Comparison of ENCODE assay signal across 1 cellular context in the genomic region with DNA sequence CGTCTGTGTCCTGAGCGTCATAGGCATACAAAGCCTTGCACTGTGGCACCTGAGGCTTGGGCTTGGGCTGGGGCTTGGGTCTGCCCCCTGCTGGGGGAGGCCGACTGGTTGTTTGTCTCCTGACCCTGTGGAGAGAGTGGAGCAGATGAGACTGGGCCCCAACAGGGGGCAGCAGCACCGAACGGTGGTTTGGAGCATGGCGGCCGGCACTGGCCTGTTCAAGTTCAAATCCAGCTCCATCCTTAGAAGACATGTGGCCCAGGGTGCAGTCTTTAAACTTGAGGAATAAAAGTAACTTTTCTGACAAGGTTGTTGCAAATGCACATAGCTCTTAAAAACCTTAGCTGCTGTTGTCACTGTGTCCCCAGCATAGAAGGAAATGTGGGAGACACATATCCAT.
TF ChIP-seq lines count a peak whose summit lies in the region.

No MANE protein-coding gene starts in this region.

TF ChIP-seq in HepG2, 621 proteins besides CTCF, POLR2A, EP300 and RAD21 (continued from another document and continues in another):
- TF ChIP-seq ZNF510 (CRISPR knock-in tag; IDR thresholded peaks at IDR 0.05; ENCODE audit: low read depth) (no peak), CBX5 (CRISPR knock-in tag; IDR thresholded peaks at IDR 0.05; ENCODE audit: borderline replicate concordance) (no peak), MBD4 (IDR thresholded peaks at IDR 0.05; ENCODE audit: borderline replicate concordance, low read length) (no peak), MEIS2 (CRISPR knock-in tag; IDR thresholded peaks at IDR 0.05) (no peak), ZSCAN12 (CRISPR knock-in tag; IDR thresholded peaks at IDR 0.05) (no peak), MAFG (CRISPR knock-in tag; IDR thresholded peaks at IDR 0.05) (no peak), ZSCAN31 (CRISPR knock-in tag; IDR thresholded peaks at IDR 0.05; ENCODE audit: low read depth) (no peak), ZNF709 (CRISPR knock-in tag; IDR thresholded peaks at IDR 0.05) (no peak), SNAPC2 (CRISPR knock-in tag; IDR thresholded peaks at IDR 0.05) (no peak), ZNF549 (CRISPR knock-in tag; IDR thresholded peaks at IDR 0.05) (no peak), PLSCR1 (CRISPR knock-in tag; IDR thresholded peaks at IDR 0.05; ENCODE audit: borderline replicate concordance) (no peak), PRDM10 (CRISPR knock-in tag; IDR thresholded peaks at IDR 0.05; ENCODE audit: low read depth) (no peak), MAF1 (CRISPR knock-in tag; IDR thresholded peaks at IDR 0.05; ENCODE audit: borderline replicate concordance) (no peak), ERF (CRISPR knock-in tag; IDR thresholded peaks at IDR 0.05) (0 out of 2 replicates have a peak, but pooled peaks have one; percentile 24), NR3C1 (CRISPR knock-in tag; IDR thresholded peaks at IDR 0.05) (no peak), KDM3A (CRISPR knock-in tag; IDR thresholded peaks at IDR 0.05; ENCODE audit: low read depth) (no peak), CAMTA2 (CRISPR knock-in tag; IDR thresholded peaks at IDR 0.05; ENCODE audit: borderline replicate concordance) (no peak), ZNF552 (CRISPR knock-in tag; IDR thresholded peaks at IDR 0.05; ENCODE audit: borderline replicate concordance) (no peak), STAT5B (CRISPR knock-in tag; IDR thresholded peaks at IDR 0.05) (no peak), ZSCAN21 (CRISPR knock-in tag; IDR thresholded peaks at IDR 0.05; ENCODE audit: borderline replicate concordance) (no peak), PAF1 (CRISPR knock-in tag; IDR thresholded peaks at IDR 0.05) (no peak), ZNF337 (CRISPR knock-in tag; IDR thresholded peaks at IDR 0.05; ENCODE audit: borderline replicate concordance, low read depth) (no peak), ZNF607 (CRISPR knock-in tag; IDR thresholded peaks at IDR 0.05; ENCODE audit: borderline replicate concordance) (0 out of 2 replicates have a peak, but pooled peaks have one; percentile 46), RARG (CRISPR knock-in tag; IDR thresholded peaks at IDR 0.05; ENCODE audit: low read depth) (no peak), YY1 (IDR thresholded peaks at IDR 0.05; ENCODE audit: insufficient read depth, insufficient replicate concordance, low read depth, low read length) (peak; percentile 67), THAP7 (CRISPR knock-in tag; IDR thresholded peaks at IDR 0.05) (no peak), TMF1 (CRISPR knock-in tag; IDR thresholded peaks at IDR 0.05; ENCODE audit: low read depth) (no peak), SMARCE1 (IDR thresholded peaks at IDR 0.05; ENCODE audit: borderline replicate concordance) (no peak), ZMYM4 (CRISPR knock-in tag; IDR thresholded peaks at IDR 0.05) (peak; percentile 78), ZBTB8A (CRISPR knock-in tag; IDR thresholded peaks at IDR 0.05; ENCODE audit: borderline replicate concordance, low read depth) (no peak), ESRRA (CRISPR knock-in tag; IDR thresholded peaks at IDR 0.05; ENCODE audit: low read depth) (no peak), GABPA (IDR thresholded peaks at IDR 0.05; ENCODE audit: low read depth, low read length) (no peak), GABPA (CRISPR knock-in tag; IDR thresholded peaks at IDR 0.05; ENCODE audit: low read depth) (no peak), ZNF296 (CRISPR knock-in tag; conservative IDR thresholded peaks at IDR 0.05) (no peak), ZNF749 (CRISPR knock-in tag; IDR thresholded peaks at IDR 0.05; ENCODE audit: borderline replicate concordance) (no peak), POLR2G (IDR thresholded peaks at IDR 0.05; ENCODE audit: low read depth, low read length) (no peak), DPF2 (CRISPR knock-in tag; IDR thresholded peaks at IDR 0.05; ENCODE audit: borderline replicate concordance, low read depth) (no peak), NFRKB (IDR thresholded peaks at IDR 0.05) (no peak), ETV5 (CRISPR knock-in tag; IDR thresholded peaks at IDR 0.05; ENCODE audit: borderline replicate concordance) (no peak), NAIF1 (CRISPR knock-in tag; IDR thresholded peaks at IDR 0.05; ENCODE audit: borderline replicate concordance) (no peak), HOXA7 (CRISPR knock-in tag; IDR thresholded peaks at IDR 0.05) (no peak), SUZ12 (IDR thresholded peaks at IDR 0.05; ENCODE audit: low read depth, low read length) (no peak), ZMYM2 (CRISPR knock-in tag; IDR thresholded peaks at IDR 0.05) (0 out of 2 replicates have a peak, but pooled peaks have one; percentile 58), SMYD3 (CRISPR knock-in tag; IDR thresholded peaks at IDR 0.05) (no peak), ZSCAN5A (CRISPR knock-in tag; IDR thresholded peaks at IDR 0.05; ENCODE audit: borderline replicate concordance) (no peak), SIN3A (IDR thresholded peaks at IDR 0.05; ENCODE audit: borderline replicate concordance, low read depth, low read length) (no peak)
- TF ChIP-seq, protein P1, sequence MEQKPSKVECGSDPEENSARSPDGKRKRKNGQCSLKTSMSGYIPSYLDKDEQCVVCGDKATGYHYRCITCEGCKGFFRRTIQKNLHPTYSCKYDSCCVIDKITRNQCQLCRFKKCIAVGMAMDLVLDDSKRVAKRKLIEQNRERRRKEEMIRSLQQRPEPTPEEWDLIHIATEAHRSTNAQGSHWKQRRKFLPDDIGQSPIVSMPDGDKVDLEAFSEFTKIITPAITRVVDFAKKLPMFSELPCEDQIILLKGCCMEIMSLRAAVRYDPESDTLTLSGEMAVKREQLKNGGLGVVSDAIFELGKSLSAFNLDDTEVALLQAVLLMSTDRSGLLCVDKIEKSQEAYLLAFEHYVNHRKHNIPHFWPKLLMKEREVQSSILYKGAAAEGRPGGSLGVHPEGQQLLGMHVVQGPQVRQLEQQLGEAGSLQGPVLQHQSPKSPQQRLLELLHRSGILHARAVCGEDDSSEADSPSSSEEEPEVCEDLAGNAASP (CRISPR knock-in tag; IDR thresholded peaks at IDR 0.05; ENCODE audit: borderline replicate concordance), result no peak
- TF ChIP-seq, protein P2, sequence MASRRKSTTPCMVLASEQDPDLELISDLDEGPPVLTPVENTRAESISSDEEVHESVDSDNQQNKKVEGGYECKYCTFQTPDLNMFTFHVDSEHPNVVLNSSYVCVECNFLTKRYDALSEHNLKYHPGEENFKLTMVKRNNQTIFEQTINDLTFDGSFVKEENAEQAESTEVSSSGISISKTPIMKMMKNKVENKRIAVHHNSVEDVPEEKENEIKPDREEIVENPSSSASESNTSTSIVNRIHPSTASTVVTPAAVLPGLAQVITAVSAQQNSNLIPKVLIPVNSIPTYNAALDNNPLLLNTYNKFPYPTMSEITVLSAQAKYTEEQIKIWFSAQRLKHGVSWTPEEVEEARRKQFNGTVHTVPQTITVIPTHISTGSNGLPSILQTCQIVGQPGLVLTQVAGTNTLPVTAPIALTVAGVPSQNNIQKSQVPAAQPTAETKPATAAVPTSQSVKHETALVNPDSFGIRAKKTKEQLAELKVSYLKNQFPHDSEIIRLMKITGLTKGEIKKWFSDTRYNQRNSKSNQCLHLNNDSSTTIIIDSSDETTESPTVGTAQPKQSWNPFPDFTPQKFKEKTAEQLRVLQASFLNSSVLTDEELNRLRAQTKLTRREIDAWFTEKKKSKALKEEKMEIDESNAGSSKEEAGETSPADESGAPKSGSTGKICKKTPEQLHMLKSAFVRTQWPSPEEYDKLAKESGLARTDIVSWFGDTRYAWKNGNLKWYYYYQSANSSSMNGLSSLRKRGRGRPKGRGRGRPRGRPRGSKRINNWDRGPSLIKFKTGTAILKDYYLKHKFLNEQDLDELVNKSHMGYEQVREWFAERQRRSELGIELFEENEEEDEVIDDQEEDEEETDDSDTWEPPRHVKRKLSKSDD (CRISPR knock-in tag; IDR thresholded peaks at IDR 0.05; ENCODE audit: low read depth), result no peak
- TF ChIP-seq, protein P3, sequence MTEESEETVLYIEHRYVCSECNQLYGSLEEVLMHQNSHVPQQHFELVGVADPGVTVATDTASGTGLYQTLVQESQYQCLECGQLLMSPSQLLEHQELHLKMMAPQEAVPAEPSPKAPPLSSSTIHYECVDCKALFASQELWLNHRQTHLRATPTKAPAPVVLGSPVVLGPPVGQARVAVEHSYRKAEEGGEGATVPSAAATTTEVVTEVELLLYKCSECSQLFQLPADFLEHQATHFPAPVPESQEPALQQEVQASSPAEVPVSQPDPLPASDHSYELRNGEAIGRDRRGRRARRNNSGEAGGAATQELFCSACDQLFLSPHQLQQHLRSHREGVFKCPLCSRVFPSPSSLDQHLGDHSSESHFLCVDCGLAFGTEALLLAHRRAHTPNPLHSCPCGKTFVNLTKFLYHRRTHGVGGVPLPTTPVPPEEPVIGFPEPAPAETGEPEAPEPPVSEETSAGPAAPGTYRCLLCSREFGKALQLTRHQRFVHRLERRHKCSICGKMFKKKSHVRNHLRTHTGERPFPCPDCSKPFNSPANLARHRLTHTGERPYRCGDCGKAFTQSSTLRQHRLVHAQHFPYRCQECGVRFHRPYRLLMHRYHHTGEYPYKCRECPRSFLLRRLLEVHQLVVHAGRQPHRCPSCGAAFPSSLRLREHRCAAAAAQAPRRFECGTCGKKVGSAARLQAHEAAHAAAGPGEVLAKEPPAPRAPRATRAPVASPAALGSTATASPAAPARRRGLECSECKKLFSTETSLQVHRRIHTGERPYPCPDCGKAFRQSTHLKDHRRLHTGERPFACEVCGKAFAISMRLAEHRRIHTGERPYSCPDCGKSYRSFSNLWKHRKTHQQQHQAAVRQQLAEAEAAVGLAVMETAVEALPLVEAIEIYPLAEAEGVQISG (CRISPR knock-in tag; IDR thresholded peaks at IDR 0.05), result 0 out of 2 replicates have a peak, but pooled peaks have one; percentile 20
- TF ChIP-seq, protein P4, sequence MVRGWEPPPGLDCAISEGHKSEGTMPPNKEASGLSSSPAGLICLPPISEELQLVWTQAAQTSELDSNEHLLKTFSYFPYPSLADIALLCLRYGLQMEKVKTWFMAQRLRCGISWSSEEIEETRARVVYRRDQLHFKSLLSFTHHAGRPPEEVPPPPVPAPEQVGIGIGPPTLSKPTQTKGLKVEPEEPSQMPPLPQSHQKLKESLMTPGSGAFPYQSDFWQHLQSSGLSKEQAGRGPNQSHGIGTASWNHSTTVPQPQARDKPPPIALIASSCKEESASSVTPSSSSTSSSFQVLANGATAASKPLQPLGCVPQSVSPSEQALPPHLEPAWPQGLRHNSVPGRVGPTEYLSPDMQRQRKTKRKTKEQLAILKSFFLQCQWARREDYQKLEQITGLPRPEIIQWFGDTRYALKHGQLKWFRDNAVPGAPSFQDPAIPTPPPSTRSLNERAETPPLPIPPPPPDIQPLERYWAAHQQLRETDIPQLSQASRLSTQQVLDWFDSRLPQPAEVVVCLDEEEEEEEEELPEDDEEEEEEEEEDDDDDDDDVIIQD (CRISPR knock-in tag; IDR thresholded peaks at IDR 0.05; ENCODE audit: low read depth), result no peak
